24 cellular contexts compared by ENCODE assay signal in genomic region chr1:208027861-208028260, GRCh38.
"Had no signal": no experiment of that assay in that cellular context is flagged by ENCODE, and none has a peak within 500 bp of the region (broad histone marks: within the 10 kb centered on the region; RNA-seq: fewer than 3 reads in every experiment).

No MANE protein-coding gene starts in this region.

- ATAC-seq: activated CD8-positive, alpha-beta memory T cell treated with anti-CD3 and anti-CD28 coated beads, Interleukin-2, amount 10 ng/mL, durations not matched to agents 7 days and 5 days; activated naive CD4-positive, alpha-beta T cell treated with anti-CD3 and anti-CD28 coated beads, Interleukin-2, amount 50 U/mL, for 72 hours; activated naive CD8-positive, alpha-beta T cell treated with anti-CD3 and anti-CD28 coated beads, Interleukin-2, amount 50 U/mL, for 24 hours had no signal

- H3K27me3 ChIP-seq: Peyer's patch, SJSA1 had no signal

- H3K27ac ChIP-seq: SJSA1 had no signal

- H3K9me3 ChIP-seq: Peyer's patch, SJSA1 had no signal

- H3K4me3 ChIP-seq: K562, Peyer's patch, SJSA1 had no signal

- DNase-seq: activated B cell treated with CpG ODN at 0.5 μM for 24 hours; activated CD4-positive, alpha-beta T cell treated with anti-CD3 and anti-CD28 coated beads for 1 hour; activated CD4-positive, alpha-beta T cell treated with anti-CD3 and anti-CD28 coated beads, Interleukin-2, amount 10 ng/mL, durations not matched to agents 24 days and 14 days; activated CD4-positive, alpha-beta T cell treated with anti-CD3 and anti-CD28 coated beads, Interleukin-2, amount 50 U/mL, for 48 hours; activated CD8-positive, alpha-beta memory T cell treated with anti-CD3 and anti-CD28 coated beads, Interleukin-2, amount 10 ng/mL, durations not matched to agents 7 days and 5 days; activated effector memory CD4-positive, alpha-beta T cell treated with Interleukin-2 at 50 U/mL for 16 hours; activated naive CD4-positive, alpha-beta T cell; activated naive CD8-positive, alpha-beta T cell treated with anti-CD3 and anti-CD28 coated beads, Interleukin-2, amount 50 U/mL, for 24 hours; activated T-cell treated with anti-CD3 and anti-CD28 coated beads, Interleukin-2, amount 50 U/mL, for 24 hours; amygdala; Karpas-422; MM.1S; NCI-H1105; NCI-H1436; NCI-H1694 treated with DMSO at 0.1 percent for 48 hours; NCI-H2029 treated with DMSO at 0.1 percent for 48 hours; NCI-H345; NCI-H510A treated with DMSO at 0.1 percent for 48 hours; NCI-H69; Peyer's patch; SHP77 had no signal
